In genomic region chr15:93466380-93466779, GRCh38 we compare ENCODE assay signal across 24 cellular contexts.
"Had no signal": no experiment of that assay in that cellular context is flagged by ENCODE, and none has a peak within 500 bp of the region (broad histone marks: within the 10 kb centered on the region; RNA-seq: fewer than 3 reads in every experiment).

No MANE protein-coding gene starts in this region.

- H3K4me3 ChIP-seq: K562, SK-N-MC had no signal

- ATAC-seq: activated T-cell treated with anti-CD3 and anti-CD28 coated beads, Interleukin-2, amount 50 U/mL, for 72 hours; K562; PC-3; Right ventricle myocardium inferior; T-cell had no signal

- FAIRE-seq: K562, TTC549 had no signal

- DNase-seq: activated B cell treated with CpG ODN at 0.5 μM for 24 hours; activated CD4-positive, alpha-beta memory T cell treated with anti-CD3 and anti-CD28 coated beads, Interleukin-2, amount 10 ng/mL, durations not matched to agents 7 days and 5 days; activated CD4-positive, alpha-beta T cell treated with anti-CD3 and anti-CD28 coated beads for 1 hour; activated CD4-positive, alpha-beta T cell treated with anti-CD3 and anti-CD28 coated beads, Interleukin-2, amount 10 ng/mL, durations not matched to agents 7 days and 5 days; activated gamma-delta T cell treated with Interleukin-2 at 50 U/mL for 16 hours; activated naive CD4-positive, alpha-beta T cell treated with anti-CD3 and anti-CD28 coated beads, Interleukin-2, amount 10 ng/mL, durations not matched to agents 7 days and 5 days; activated naive CD8-positive, alpha-beta T cell treated with anti-CD3 and anti-CD28 coated beads for 36 hours; activated T-cell treated with anti-CD3 and anti-CD28 coated beads, Interleukin-2, amount 50 U/mL, for 72 hours; central memory CD4-positive, alpha-beta T cell; Kasumi-1; NCI-H1092 treated with DMSO at 0.1 percent for 48 hours; NCI-H1417 treated with DMSO at 0.1 percent for 48 hours; NCI-H1694; NCI-H2029; NCI-H2107; NCI-H446; PC-3; T-cell; T-helper 2 cell; T1000 had no signal

- H3K27ac ChIP-seq: SK-N-MC had no signal
